Comparison of ENCODE assay signal across 1 cellular context in genomic region chr7:2354173-2355078, GRCh38.
TF ChIP-seq lines count a peak whose summit lies in the region.

TSS of gene EIF3B (plus strand) at chr7:2354827. CDS start at chr7:2354922, 95 bp downstream.

TF ChIP-seq in HEK293, 187 proteins besides CTCF, POLR2A, EP300 and RAD21 (continued from another document and continues in another):
- TF ChIP-seq, protein P1, sequence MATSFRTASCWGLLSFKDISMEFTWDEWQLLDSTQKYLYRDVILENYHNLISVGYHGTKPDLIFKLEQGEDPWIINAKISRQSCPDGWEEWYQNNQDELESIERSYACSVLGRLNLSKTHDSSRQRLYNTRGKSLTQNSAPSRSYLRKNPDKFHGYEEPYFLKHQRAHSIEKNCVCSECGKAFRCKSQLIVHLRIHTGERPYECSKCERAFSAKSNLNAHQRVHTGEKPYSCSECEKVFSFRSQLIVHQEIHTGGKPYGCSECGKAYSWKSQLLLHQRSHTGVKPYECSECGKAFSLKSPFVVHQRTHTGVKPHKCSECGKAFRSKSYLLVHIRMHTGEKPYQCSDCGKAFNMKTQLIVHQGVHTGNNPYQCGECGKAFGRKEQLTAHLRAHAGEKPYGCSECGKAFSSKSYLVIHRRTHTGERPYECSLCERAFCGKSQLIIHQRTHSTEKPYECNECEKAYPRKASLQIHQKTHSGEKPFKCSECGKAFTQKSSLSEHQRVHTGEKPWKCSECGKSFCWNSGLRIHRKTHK (tag by site-specific recombination; IDR thresholded peaks at IDR 0.05), result no peak
- no peak for TF ChIP-seq ZNF610 (tag by site-specific recombination; IDR thresholded peaks at IDR 0.05; ENCODE audit: borderline replicate concordance)
- no peak for TF ChIP-seq GLI2 (tag by site-specific recombination; IDR thresholded peaks at IDR 0.05; ENCODE audit: borderline replicate concordance, low read depth)
- TF ChIP-seq ZNF513 (tag by site-specific recombination; IDR thresholded peaks at IDR 0.05), result no peak
- TF ChIP-seq, protein P2, sequence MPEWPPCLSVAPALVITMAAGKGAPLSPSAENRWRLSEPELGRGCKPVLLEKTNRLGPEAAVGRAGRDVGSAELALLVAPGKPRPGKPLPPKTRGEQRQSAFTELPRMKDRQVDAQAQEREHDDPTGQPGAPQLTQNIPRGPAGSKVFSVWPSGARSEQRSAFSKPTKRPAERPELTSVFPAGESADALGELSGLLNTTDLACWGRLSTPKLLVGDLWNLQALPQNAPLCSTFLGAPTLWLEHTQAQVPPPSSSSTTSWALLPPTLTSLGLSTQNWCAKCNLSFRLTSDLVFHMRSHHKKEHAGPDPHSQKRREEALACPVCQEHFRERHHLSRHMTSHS (tag by site-specific recombination; IDR thresholded peaks at IDR 0.05), result no peak
- peak; percentile 80 for TF ChIP-seq KLF8 (tag by site-specific recombination; IDR thresholded peaks at IDR 0.05)
- no peak for TF ChIP-seq ZNF292 (tag by site-specific recombination; IDR thresholded peaks at IDR 0.05; ENCODE audit: borderline replicate concordance, low read depth)
- TF ChIP-seq ZNF785 (tag by site-specific recombination; IDR thresholded peaks at IDR 0.05), result no peak
- 0 out of 2 replicates have a peak, but pooled peaks have one; percentile 41 for TF ChIP-seq ZNF660 (tag by site-specific recombination; IDR thresholded peaks at IDR 0.05)
- no peak for TF ChIP-seq ZNF169 (tag by site-specific recombination; IDR thresholded peaks at IDR 0.05)
- TF ChIP-seq ZNF544 (tag by site-specific recombination; IDR thresholded peaks at IDR 0.05), result no peak
- TF ChIP-seq BCL11A (tag by site-specific recombination; IDR thresholded peaks at IDR 0.05; ENCODE audit: low read depth), result no peak
- peak; percentile 90 for TF ChIP-seq ZFHX2 (tag by site-specific recombination; conservative IDR thresholded peaks at IDR 0.05)
- TF ChIP-seq SP2 (tag by site-specific recombination; IDR thresholded peaks at IDR 0.05), result peak; percentile 38; the same call in 1 of the 2 replicates
- TF ChIP-seq ZNF549 (tag by site-specific recombination; IDR thresholded peaks at IDR 0.05), result no peak
- TF ChIP-seq ZNF223 (tag by site-specific recombination; IDR thresholded peaks at IDR 0.05), result no peak
- TF ChIP-seq SCRT1 (tag by site-specific recombination; IDR thresholded peaks at IDR 0.05; ENCODE audit: borderline replicate concordance), result no peak
- TF ChIP-seq HIC1 (tag by site-specific recombination; IDR thresholded peaks at IDR 0.05), result no peak
- TF ChIP-seq ZNF473 (tag by site-specific recombination; IDR thresholded peaks at IDR 0.05), result no peak
- TF ChIP-seq GLIS1 (tag by site-specific recombination; IDR thresholded peaks at IDR 0.05), result no peak
- no peak for TF ChIP-seq ZNF391 (tag by site-specific recombination; IDR thresholded peaks at IDR 0.05; ENCODE audit: borderline replicate concordance, low read depth)
- TF ChIP-seq ZSCAN16 (tag by site-specific recombination; IDR thresholded peaks at IDR 0.05), result no peak
- no peak for TF ChIP-seq ZSCAN5A (tag by site-specific recombination; IDR thresholded peaks at IDR 0.05)
- TF ChIP-seq TSHZ1 (tag by site-specific recombination; IDR thresholded peaks at IDR 0.05; ENCODE audit: borderline replicate concordance), result no peak
- TF ChIP-seq ZNF76 (tag by site-specific recombination; IDR thresholded peaks at IDR 0.05; ENCODE audit: borderline replicate concordance, low read depth), result peak; percentile 94
- no peak for TF ChIP-seq MEIS1 (CRISPR knock-in tag; IDR thresholded peaks at IDR 0.05; ENCODE audit: borderline replicate concordance)
- TF ChIP-seq, protein P3, sequence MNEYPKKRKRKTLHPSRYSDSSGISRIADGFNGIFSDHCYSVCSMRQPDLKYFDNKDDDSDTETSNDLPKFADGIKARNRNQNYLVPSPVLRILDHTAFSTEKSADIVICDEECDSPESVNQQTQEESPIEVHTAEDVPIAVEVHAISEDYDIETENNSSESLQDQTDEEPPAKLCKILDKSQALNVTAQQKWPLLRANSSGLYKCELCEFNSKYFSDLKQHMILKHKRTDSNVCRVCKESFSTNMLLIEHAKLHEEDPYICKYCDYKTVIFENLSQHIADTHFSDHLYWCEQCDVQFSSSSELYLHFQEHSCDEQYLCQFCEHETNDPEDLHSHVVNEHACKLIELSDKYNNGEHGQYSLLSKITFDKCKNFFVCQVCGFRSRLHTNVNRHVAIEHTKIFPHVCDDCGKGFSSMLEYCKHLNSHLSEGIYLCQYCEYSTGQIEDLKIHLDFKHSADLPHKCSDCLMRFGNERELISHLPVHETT (tag by site-specific recombination; IDR thresholded peaks at IDR 0.05), result 0 out of 2 replicates have a peak, but pooled peaks have one; percentile 52
- no peak for TF ChIP-seq ZSCAN4 (tag by site-specific recombination; IDR thresholded peaks at IDR 0.05)
- TF ChIP-seq ZNF114 (tag by site-specific recombination; IDR thresholded peaks at IDR 0.05), result no peak
- TF ChIP-seq ZNF416 (tag by site-specific recombination; IDR thresholded peaks at IDR 0.05), result no peak
- no peak for TF ChIP-seq ZNF677 (tag by site-specific recombination; IDR thresholded peaks at IDR 0.05)
- TF ChIP-seq ZNF704 (tag by site-specific recombination; IDR thresholded peaks at IDR 0.05), result no peak
- TF ChIP-seq ZNF548 (tag by site-specific recombination; IDR thresholded peaks at IDR 0.05), result no peak
- TF ChIP-seq RBAK (tag by site-specific recombination; IDR thresholded peaks at IDR 0.05), result no peak
- no peak for TF ChIP-seq ZNF19 (tag by site-specific recombination; IDR thresholded peaks at IDR 0.05; ENCODE audit: low read depth)
- no peak for TF ChIP-seq ZFP3 (tag by site-specific recombination; IDR thresholded peaks at IDR 0.05; ENCODE audit: low read depth)
- no peak for TF ChIP-seq WT1 (tag by site-specific recombination; IDR thresholded peaks at IDR 0.05)
- TF ChIP-seq KLF9 (tag by site-specific recombination; IDR thresholded peaks at IDR 0.05; ENCODE audit: low read depth), result peak; percentile 15; the same call in 1 of the 2 replicates
- TF ChIP-seq, protein P4, sequence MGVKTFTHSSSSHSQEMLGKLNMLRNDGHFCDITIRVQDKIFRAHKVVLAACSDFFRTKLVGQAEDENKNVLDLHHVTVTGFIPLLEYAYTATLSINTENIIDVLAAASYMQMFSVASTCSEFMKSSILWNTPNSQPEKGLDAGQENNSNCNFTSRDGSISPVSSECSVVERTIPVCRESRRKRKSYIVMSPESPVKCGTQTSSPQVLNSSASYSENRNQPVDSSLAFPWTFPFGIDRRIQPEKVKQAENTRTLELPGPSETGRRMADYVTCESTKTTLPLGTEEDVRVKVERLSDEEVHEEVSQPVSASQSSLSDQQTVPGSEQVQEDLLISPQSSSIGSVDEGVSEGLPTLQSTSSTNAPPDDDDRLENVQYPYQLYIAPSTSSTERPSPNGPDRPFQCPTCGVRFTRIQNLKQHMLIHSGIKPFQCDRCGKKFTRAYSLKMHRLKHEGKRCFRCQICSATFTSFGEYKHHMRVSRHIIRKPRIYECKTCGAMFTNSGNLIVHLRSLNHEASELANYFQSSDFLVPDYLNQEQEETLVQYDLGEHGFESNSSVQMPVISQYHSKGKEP (tag by site-specific recombination; IDR thresholded peaks at IDR 0.05), result no peak
- no peak for TF ChIP-seq MYNN (tag by site-specific recombination; IDR thresholded peaks at IDR 0.05; ENCODE audit: borderline replicate concordance)
- no peak for TF ChIP-seq REPIN1 (tag by site-specific recombination; IDR thresholded peaks at IDR 0.05; ENCODE audit: low read depth)
- no peak for TF ChIP-seq ZBTB20 (tag by site-specific recombination; IDR thresholded peaks at IDR 0.05)
- TF ChIP-seq ZNF311 (tag by site-specific recombination; IDR thresholded peaks at IDR 0.05; ENCODE audit: borderline replicate concordance), result no peak
- no peak for TF ChIP-seq ZNF280C (tag by site-specific recombination; IDR thresholded peaks at IDR 0.05)
